In the genomic region with DNA sequence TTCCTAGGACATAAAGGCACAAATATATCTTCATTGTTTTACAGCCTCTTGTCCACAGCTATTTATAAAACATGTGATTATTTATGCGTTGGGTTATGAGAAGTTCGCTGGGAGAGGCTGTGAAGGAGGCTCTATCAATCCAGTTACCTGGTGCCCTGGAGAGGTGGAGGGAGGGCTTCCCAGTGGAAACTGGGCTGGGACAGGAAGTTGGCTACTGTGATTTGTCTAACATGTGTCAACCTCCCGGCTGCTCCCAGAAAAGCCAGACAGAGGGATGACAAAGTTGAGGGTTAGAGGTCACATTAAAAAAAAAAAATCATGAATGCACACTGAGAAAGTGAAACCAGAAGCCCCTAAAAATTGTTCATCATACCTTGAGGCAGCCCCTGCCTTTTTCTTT, we compare ENCODE assay signal across 7 cellular contexts.
DNase-seq lines count a peak whose midpoint lies in the region; ATAC-seq and TF ChIP-seq lines count a peak whose summit lies in the region.

No MANE protein-coding gene starts in this region.

- no peak overlapping the region for H3K27ac Mint-ChIP-seq in activated T-helper 17 cell treated with anti-CD3 and anti-CD28 coated beads, Interleukin-2, amount 50 U/mL, for 72 hours
- no peak overlapping the region for H3K27ac Mint-ChIP-seq in stimulated activated effector memory CD8-positive, alpha-beta T cell treated with anti-CD3 and anti-CD28 coated beads, Interleukin-12 subunit alpha, Interleukin-12 subunit beta, amount 100 ng/mL, for 72 hours

- H3K4me3 Mint-ChIP-seq in activated T-helper 17 cell treated with anti-CD3 and anti-CD28 coated beads, Interleukin-2, amount 50 U/mL, for 72 hours = peak overlapping the region; percentile 58
- peak overlapping the region; percentile 58 for H3K4me3 Mint-ChIP-seq in stimulated activated effector memory CD8-positive, alpha-beta T cell treated with anti-CD3 and anti-CD28 coated beads, Interleukin-12 subunit alpha, Interleukin-12 subunit beta, amount 100 ng/mL, for 72 hours

- POLR2A ChIA-PET in HEK293 (lab: Yijun Ruan, JAX) = no interaction called here

- H3K4me3 ChIP-seq in HEK293 (ENCODE audit: low read depth, low read length) = no peak overlapping the region

- no peak overlapping the region for H3K27ac ChIP-seq in HEK293 (ENCODE audit: extremely low read depth, low read depth, low read length)

- no peak for TF ChIP-seq CTCF in HEK293 (tag by site-specific recombination; IDR thresholded peaks at IDR 0.05)

- H3K27me3 Mint-ChIP-seq in activated T-helper 17 cell treated with anti-CD3 and anti-CD28 coated beads, Interleukin-2, amount 50 U/mL, for 72 hours = peaks cover 21% of the 10 kb centered on the region

- CTCF ChIA-PET in HEK293 (lab: Yijun Ruan, JAX) = interaction anchor here (0.7 to 3.4 kb wide), 12 partner anchors 10 to 1505 kb away, joined by 3 to 16 read pairs (median 4); no protein-coding TSS in a partner anchor

- no peaks in the 10 kb centered on the region for H3K4me1 Mint-ChIP-seq in activated T-helper 17 cell treated with anti-CD3 and anti-CD28 coated beads, Interleukin-2, amount 50 U/mL, for 72 hours
- no peaks in the 10 kb centered on the region for H3K4me1 Mint-ChIP-seq in stimulated activated effector memory CD8-positive, alpha-beta T cell treated with anti-CD3 and anti-CD28 coated beads, Interleukin-12 subunit alpha, Interleukin-12 subunit beta, amount 100 ng/mL, for 72 hours

- no peak for DNase-seq in left colon
- no peak for DNase-seq in stimulated activated effector memory CD8-positive, alpha-beta T cell treated with anti-CD3 and anti-CD28 coated beads, Interleukin-12 subunit alpha, Interleukin-12 subunit beta, amount 100 ng/mL, for 72 hours (ENCODE audit: low spot score in 2 of 2)
- no peak for DNase-seq in MV-4-11 (lab: John Stamatoyannopoulos, UW)
- no peak for DNase-seq in DMS53 (lab: John Stamatoyannopoulos, UW)
- no peak for DNase-seq in epidermal melanocyte (ENCODE audit: insufficient read length, low spot score)

- intact Hi-C loops in left colon (cut with DNase I, micrococcal nuclease) = no loop called here

- H3K9me3 ChIP-seq in HEK293 (ENCODE audit: control insufficient read depth, insufficient read depth, low read depth, low read length) = no peaks in the 10 kb centered on the region

- ATAC-seq in activated T-helper 17 cell treated with anti-CD3 and anti-CD28 coated beads, Interleukin-2, amount 50 U/mL, for 72 hours (replicated peaks) = no peak
- ATAC-seq in left colon = peak; percentile 42
- no peak for ATAC-seq in stimulated activated effector memory CD8-positive, alpha-beta T cell treated with anti-CD3 and anti-CD28 coated beads, Interleukin-12 subunit alpha, Interleukin-12 subunit beta, amount 100 ng/mL, for 72 hours

- no peaks in the 10 kb centered on the region for H3K36me3 ChIP-seq in HEK293 (ENCODE audit: control insufficient read depth in 2 of 2, insufficient read depth in 1 of 2, low read length in 2 of 2)

- no peaks in the 10 kb centered on the region for H3K36me3 Mint-ChIP-seq in activated T-helper 17 cell treated with anti-CD3 and anti-CD28 coated beads, Interleukin-2, amount 50 U/mL, for 72 hours (ENCODE audit: low read depth)
- H3K36me3 Mint-ChIP-seq in stimulated activated effector memory CD8-positive, alpha-beta T cell treated with anti-CD3 and anti-CD28 coated beads, Interleukin-12 subunit alpha, Interleukin-12 subunit beta, amount 100 ng/mL, for 72 hours = peaks cover 1% of the 10 kb centered on the region

- H3K9me3 Mint-ChIP-seq in activated T-helper 17 cell treated with anti-CD3 and anti-CD28 coated beads, Interleukin-2, amount 50 U/mL, for 72 hours = no peaks in the 10 kb centered on the region
- no peaks in the 10 kb centered on the region for H3K9me3 Mint-ChIP-seq in stimulated activated effector memory CD8-positive, alpha-beta T cell treated with anti-CD3 and anti-CD28 coated beads, Interleukin-12 subunit alpha, Interleukin-12 subunit beta, amount 100 ng/mL, for 72 hours

- H3K4me1 ChIP-seq in HEK293 (ENCODE audit: control insufficient read depth, insufficient read depth, low read length) = peaks cover 20% of the 10 kb centered on the region

TF ChIP-seq in HEK293, 187 proteins besides CTCF, POLR2A, EP300 and RAD21:
- TF ChIP-seq OSR2 (tag by site-specific recombination; IDR thresholded peaks at IDR 0.05) (peak; percentile 50), ZNF785 (tag by site-specific recombination; IDR thresholded peaks at IDR 0.05) (no peak), SP3 (tag by site-specific recombination; IDR thresholded peaks at IDR 0.05) (0 out of 2 replicates have a peak, but pooled peaks have one; percentile 28), ZBTB20 (tag by site-specific recombination; IDR thresholded peaks at IDR 0.05) (peak; percentile 66)
